ENCODE assay signal across 12 cellular contexts in the genomic region with DNA sequence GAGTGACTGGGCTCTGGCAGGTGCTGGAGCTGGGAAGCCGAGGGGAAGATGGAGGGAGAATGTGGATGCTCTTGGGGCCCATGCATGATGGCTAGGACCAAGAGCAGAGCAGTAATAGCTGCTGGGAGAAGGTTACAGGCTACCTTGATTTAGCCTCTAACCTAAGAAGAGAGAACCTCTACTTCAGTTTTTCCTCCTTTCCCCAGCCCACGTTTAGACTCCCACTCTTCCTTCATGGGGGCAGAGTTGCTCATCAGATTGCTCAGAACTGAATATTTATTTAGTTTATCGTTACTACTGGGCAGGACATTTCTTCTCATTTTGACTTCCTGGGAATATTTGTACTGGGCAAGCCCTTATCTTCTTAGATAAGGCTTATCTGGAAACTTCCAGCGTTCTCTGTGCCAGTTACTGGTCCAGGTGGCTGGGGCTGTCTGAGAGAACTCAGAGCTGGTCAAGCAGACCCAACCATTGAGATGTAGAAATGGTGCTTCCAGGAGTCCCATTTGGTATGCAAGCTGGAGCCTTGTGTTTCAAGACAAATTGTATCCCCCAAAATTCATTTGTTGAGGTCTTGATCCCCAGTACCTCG.
"Had no signal": no experiment of that assay in that cellular context is flagged by ENCODE, and none has a peak within 500 bp of the region (broad histone marks: within the 10 kb centered on the region; RNA-seq: fewer than 3 reads in every experiment).

No MANE protein-coding gene starts in this region.

- H3K27ac Mint-ChIP-seq: natural killer cell treated with Interleukin-12 subunit alpha and Interleukin-12 subunit beta and Interleukin-15 and Interleukin-18, amount 100 ng/mL, for 72 hours; stimulated activated memory B cell treated with anti-CD40 and anti-IgM and Interleukin-4, amounts not matched to agents 10 μg/mL and 1 μg/mL and 100 μg/mL, for 72 hours; stimulated activated naive CD8-positive, alpha-beta T cell treated with anti-CD3 and anti-CD28 coated beads, Interleukin-15, Interleukin-2, amounts not matched to agents 100 ng/mL and 50 ng/mL, for 24 hours had no signal

- H3K27me3 ChIP-seq: esophagus squamous epithelium, right atrium auricular region, transverse colon had no signal

- DNase-seq: effector memory CD4-positive, alpha-beta T cell; esophagus squamous epithelium; foreskin keratinocyte; posterior cingulate gyrus; stimulated activated CD4-positive, alpha-beta T cell treated with anti-CD3 and anti-CD28 coated beads, Interleukin-4, amount 100 ng/mL, for 1 hour; transverse colon had no signal

- H3K4me1 Mint-ChIP-seq: stimulated activated memory B cell treated with anti-CD40 and anti-IgM and Interleukin-4, amounts not matched to agents 10 μg/mL and 1 μg/mL and 100 μg/mL, for 72 hours had no signal

- H3K4me1 ChIP-seq: esophagus squamous epithelium, foreskin keratinocyte, right atrium auricular region, transverse colon had no signal

- H3K27ac ChIP-seq: esophagus squamous epithelium, foreskin keratinocyte, right atrium auricular region, thoracic aorta, transverse colon had no signal

- H3K27me3 Mint-ChIP-seq: natural killer cell treated with Interleukin-12 subunit alpha and Interleukin-12 subunit beta and Interleukin-15 and Interleukin-18, amount 100 ng/mL, for 72 hours; stimulated activated memory B cell treated with anti-CD40 and anti-IgM and Interleukin-4, amounts not matched to agents 10 μg/mL and 1 μg/mL and 100 μg/mL, for 72 hours; stimulated activated naive CD8-positive, alpha-beta T cell treated with anti-CD3 and anti-CD28 coated beads, Interleukin-15, Interleukin-2, amounts not matched to agents 100 ng/mL and 50 ng/mL, for 24 hours had no signal

- H3K36me3 ChIP-seq: esophagus squamous epithelium, right atrium auricular region, thoracic aorta, transverse colon had no signal

- H3K4me3 ChIP-seq: esophagus squamous epithelium, right atrium auricular region, smooth muscle cell, thoracic aorta, transverse colon had no signal

- H3K36me3 Mint-ChIP-seq: stimulated activated memory B cell treated with anti-CD40 and anti-IgM and Interleukin-4, amounts not matched to agents 10 μg/mL and 1 μg/mL and 100 μg/mL, for 72 hours had no signal

- H3K4me2 ChIP-seq: smooth muscle cell had no signal

- H3K4me3 Mint-ChIP-seq: natural killer cell treated with Interleukin-12 subunit alpha and Interleukin-12 subunit beta and Interleukin-15 and Interleukin-18, amount 100 ng/mL, for 72 hours; stimulated activated memory B cell treated with anti-CD40 and anti-IgM and Interleukin-4, amounts not matched to agents 10 μg/mL and 1 μg/mL and 100 μg/mL, for 72 hours; stimulated activated naive CD8-positive, alpha-beta T cell treated with anti-CD3 and anti-CD28 coated beads, Interleukin-15, Interleukin-2, amounts not matched to agents 100 ng/mL and 50 ng/mL, for 24 hours had no signal
